In genomic region chr18:3036108-3036507, GRCh38 we compare ENCODE assay signal across 1 cellular context.
TF ChIP-seq lines count a peak whose summit lies in the region.

No MANE protein-coding gene starts in this region.

TF ChIP-seq in K562, 482 proteins besides CTCF, POLR2A, EP300 and RAD21 (continued from another document):
- TF ChIP-seq THAP12 (CRISPR knock-in tag; IDR thresholded peaks at IDR 0.05), result no peak
- TF ChIP-seq BCOR (IDR thresholded peaks at IDR 0.05), result peak; percentile 38; the same call in 1 of the 2 replicates
- TF ChIP-seq CBFB (CRISPR knock-in tag; IDR thresholded peaks at IDR 0.05), result no peak
